Comparison of ENCODE assay signal across 26 cellular contexts in the genomic region with DNA sequence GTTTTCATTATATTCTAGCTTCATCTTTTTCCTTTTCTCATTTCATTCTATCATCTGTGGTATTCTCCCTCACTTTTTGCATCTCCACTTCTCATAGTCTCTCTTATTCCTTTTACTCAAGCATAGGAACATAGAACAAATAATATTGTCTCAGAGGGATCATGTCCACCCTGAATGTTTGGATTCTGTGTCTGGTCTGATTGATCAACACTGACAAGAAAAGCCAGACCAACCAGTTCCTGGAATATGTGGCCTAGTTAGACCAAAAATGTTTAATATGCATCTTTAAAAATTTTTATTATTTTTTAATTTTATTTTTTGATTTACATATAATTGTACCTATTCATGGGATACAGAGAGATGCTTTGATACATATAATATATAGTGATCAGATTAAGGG.
"Had no signal": no experiment of that assay in that cellular context is flagged by ENCODE, and none has a peak within 500 bp of the region (broad histone marks: within the 10 kb centered on the region; RNA-seq: fewer than 3 reads in every experiment).

No MANE protein-coding gene starts in this region.

- H3K9me3 Mint-ChIP-seq: naive thymus-derived CD4-positive, alpha-beta T cell; stimulated activated effector memory CD8-positive, alpha-beta T cell treated with anti-CD3 and anti-CD28 coated beads, Interleukin-12 subunit alpha, Interleukin-12 subunit beta, amount 100 ng/mL, for 72 hours; stimulated activated naive CD8-positive, alpha-beta T cell treated with anti-CD3 and anti-CD28 coated beads, Interleukin-15, Interleukin-2, amounts not matched to agents 100 ng/mL and 50 ng/mL, for 24 hours had no signal

- H3K4me1 ChIP-seq: left lung, lower lobe of right lung, tibial nerve, uterus had no signal

- H3K4me1 Mint-ChIP-seq: immature natural killer cell; naive thymus-derived CD4-positive, alpha-beta T cell; stimulated activated effector memory CD8-positive, alpha-beta T cell treated with anti-CD3 and anti-CD28 coated beads, Interleukin-12 subunit alpha, Interleukin-12 subunit beta, amount 100 ng/mL, for 72 hours had no signal

- H3K4me3 Mint-ChIP-seq: immature natural killer cell; mesothelial cell of epicardium; naive thymus-derived CD4-positive, alpha-beta T cell; natural killer cell treated with Interleukin-12 subunit alpha and Interleukin-12 subunit beta and Interleukin-15 and Interleukin-18, amount 100 ng/mL, for 72 hours; stimulated activated effector memory CD8-positive, alpha-beta T cell treated with anti-CD3 and anti-CD28 coated beads, Interleukin-12 subunit alpha, Interleukin-12 subunit beta, amount 100 ng/mL, for 72 hours; stimulated activated naive CD8-positive, alpha-beta T cell treated with anti-CD3 and anti-CD28 coated beads, Interleukin-15, Interleukin-2, amounts not matched to agents 100 ng/mL and 50 ng/mL, for 24 hours; type B pancreatic cell had no signal

- ATAC-seq: left colon; left lung; lower lobe of right lung; mucosa of descending colon; naive thymus-derived CD4-positive, alpha-beta T cell; natural killer cell treated with Interleukin-12 subunit alpha and Interleukin-12 subunit beta and Interleukin-15 and Interleukin-18, amount 100 ng/mL, for 72 hours; right cardiac atrium; sciatic nerve; stimulated activated effector memory CD8-positive, alpha-beta T cell treated with anti-CD3 and anti-CD28 coated beads, Interleukin-12 subunit alpha, Interleukin-12 subunit beta, amount 100 ng/mL, for 72 hours had no signal

- H3K36me3 Mint-ChIP-seq: stimulated activated effector memory CD8-positive, alpha-beta T cell treated with anti-CD3 and anti-CD28 coated beads, Interleukin-12 subunit alpha, Interleukin-12 subunit beta, amount 100 ng/mL, for 72 hours; type B pancreatic cell had no signal

- H3K9me3 ChIP-seq: left lung, lower lobe of right lung, mucosa of descending colon, ovary, tibial nerve, uterus had no signal

- H3K27ac ChIP-seq: left lung, lower lobe of right lung, ovary, skin epidermis, tibial nerve, uterus had no signal

- H3K36me3 ChIP-seq: left lung, lower lobe of right lung, ovary, tibial nerve, uterus had no signal

- H3K27me3 Mint-ChIP-seq: natural killer cell treated with Interleukin-12 subunit alpha and Interleukin-12 subunit beta and Interleukin-15 and Interleukin-18, amount 100 ng/mL, for 72 hours; progenitor cell of endocrine pancreas; stimulated activated naive CD8-positive, alpha-beta T cell treated with anti-CD3 and anti-CD28 coated beads, Interleukin-15, Interleukin-2, amounts not matched to agents 100 ng/mL and 50 ng/mL, for 24 hours; type B pancreatic cell had no signal

- H3K4me3 ChIP-seq: left lung, lower lobe of right lung, mucosa of descending colon, ovary, skin epidermis, tibial nerve, uterus had no signal

- H3K27ac Mint-ChIP-seq: immature natural killer cell; mesothelial cell of epicardium; naive thymus-derived CD4-positive, alpha-beta T cell; natural killer cell treated with Interleukin-12 subunit alpha and Interleukin-12 subunit beta and Interleukin-15 and Interleukin-18, amount 100 ng/mL, for 72 hours; progenitor cell of endocrine pancreas; stimulated activated effector memory CD8-positive, alpha-beta T cell treated with anti-CD3 and anti-CD28 coated beads, Interleukin-12 subunit alpha, Interleukin-12 subunit beta, amount 100 ng/mL, for 72 hours; stimulated activated naive CD8-positive, alpha-beta T cell treated with anti-CD3 and anti-CD28 coated beads, Interleukin-15, Interleukin-2, amounts not matched to agents 100 ng/mL and 50 ng/mL, for 24 hours; type B pancreatic cell had no signal

- DNase-seq: hypothalamus; immature natural killer cell; kidney; left colon; left lung; lower lobe of right lung; mammary epithelial cell; mesendoderm; mucosa of descending colon; naive thymus-derived CD4-positive, alpha-beta T cell; ovary; retina; right cardiac atrium; stimulated activated CD4-positive, alpha-beta T cell treated with anti-CD3 and anti-CD28 coated beads, Interleukin-4, amount 100 ng/mL, for 24 hours; stimulated activated naive CD4-positive, alpha-beta T cell; substantia nigra; uterus had no signal

- H3K27me3 ChIP-seq: left lung, ovary, tibial nerve, uterus had no signal
